Comparison of ENCODE assay signal across 8 cellular contexts in genomic region chr11:75241906-75242644, GRCh38. TPM values are rescaled to one million over a fixed set of nuclear protein-coding genes. Genes with fewer than 3 reads are reported as not detected.
A peak's percentile ranks its signal among the peaks of the same experiment; 100 is the strongest.
DNase-seq lines count a peak whose midpoint lies in the region; ATAC-seq, FAIRE-seq and TF ChIP-seq lines count a peak whose summit lies in the region.

No MANE protein-coding gene starts in this region.

- H4K20me1 ChIP-seq in HepG2 (ENCODE audit: insufficient read depth, low read length), result 0 out of 2 replicates have a peak, but pooled peaks cover 2% of the 10 kb centered on the region

- TF ChIP-seq CTCF in cardiac muscle cell (IDR thresholded peaks at IDR 0.05; ENCODE audit: low read depth, low read length) (no peak), HepG2 (CRISPR knock-in tag; IDR thresholded peaks at IDR 0.05) (no peak), type B pancreatic cell (conservative IDR thresholded peaks at IDR 0.05) (peak; percentile 15)

- H3K9me3 ChIP-seq in cardiac muscle cell (ENCODE audit: low read depth) (no peaks in the 10 kb centered on the region), HepG2 (ENCODE audit: low read length) (no peaks in the 10 kb centered on the region)

- DNase-seq in cardiac muscle cell (ENCODE audit: low read depth in 1 of 2, low spot score in 1 of 2) (no peak), cardiac septum (ENCODE audit: low spot score) (no peak), HepG2 (ENCODE audit: low spot score) (no peak), type B pancreatic cell (ENCODE audit: extremely low spot score, unreplicated experiment) (no peak), NCI-H1092 (lab: John Stamatoyannopoulos, UW) (no peak)
- no peak for DNase-seq in activated T-helper 1 cell treated with anti-CD3 and anti-CD28 coated beads, Interleukin-12 subunit alpha, Interleukin-12 subunit beta, Interleukin-2, Interleukin-4 antibody, amounts not matched to agents 30 ng/mL and 10 ng/mL and 1 ng/mL, durations not matched to agents 14 hours and 24 hours and 36 hours (ENCODE audit: low spot score)

- TF ChIP-seq EP300 in HepG2 (IDR thresholded peaks at IDR 0.05; ENCODE audit: low read depth in 2 of 2, low read length in 2 of 2) (no peak), HepG2 (CRISPR knock-in tag; IDR thresholded peaks at IDR 0.05; ENCODE audit: borderline replicate concordance) (no peak)

- CTCF ChIA-PET in HepG2 (lab: Yijun Ruan, JAX; ENCODE audit: low intra/inter-chr PET ratio, low total read pairs), result interaction anchor here (1.5 to 2.4 kb wide), 3 partner anchors 28 to 219 kb away, joined by 6 to 43 read pairs (median 12); no protein-coding TSS in a partner anchor

- H2AFZ ChIP-seq in HepG2 (ENCODE audit: low read length), result no peak overlapping the region

- H3K79me2 ChIP-seq in HepG2 (ENCODE audit: insufficient read depth, low read length), result no peaks in the 10 kb centered on the region

- H3K4me2 ChIP-seq in HepG2 (ENCODE audit: low read depth, low read length), result peak overlapping the region; percentile 79

- H3K9me3 Mint-ChIP-seq in activated T-helper 1 cell treated with anti-CD3 and anti-CD28 coated beads, Interleukin-12 subunit alpha, Interleukin-12 subunit beta, Interleukin-2, Interleukin-4 antibody, amounts not matched to agents 30 ng/mL and 10 ng/mL and 1 ng/mL, durations not matched to agents 14 hours and 24 hours and 36 hours, result no peaks in the 10 kb centered on the region
- H3K9me3 Mint-ChIP-seq in type B pancreatic cell, result no peaks in the 10 kb centered on the region

- H3K36me3 ChIP-seq in cardiac muscle cell (no peaks in the 10 kb centered on the region), HepG2 (replicated peaks in 1 of 2; ENCODE audit: control insufficient read depth in 1 of 2, insufficient read depth in 2 of 2, low read length in 2 of 2) (no peaks in the 10 kb centered on the region)

- TF ChIP-seq POLR2A in HepG2 (IDR thresholded peaks at IDR 0.05; ENCODE audit: insufficient read depth in 1 of 2, low read depth in 2 of 2, low read length in 2 of 2), result no peak

- H3K4me1 ChIP-seq in cardiac muscle cell (ENCODE audit: low read depth), result no peaks in the 10 kb centered on the region
- peaks cover 15% of the 10 kb centered on the region; the same call in 1 of the 2 replicates for H3K4me1 ChIP-seq in HepG2 (ENCODE audit: insufficient read depth, low read length)

- H3K27ac ChIP-seq in cardiac muscle cell (no peak overlapping the region), HepG2 (ENCODE audit: extremely low read length, insufficient read depth, low read length) (no peak overlapping the region)

- H3K27ac Mint-ChIP-seq in activated T-helper 1 cell treated with anti-CD3 and anti-CD28 coated beads, Interleukin-12 subunit alpha, Interleukin-12 subunit beta, Interleukin-2, Interleukin-4 antibody, amounts not matched to agents 30 ng/mL and 10 ng/mL and 1 ng/mL, durations not matched to agents 14 hours and 24 hours and 36 hours, result peak overlapping the region; percentile 53
- H3K27ac Mint-ChIP-seq in type B pancreatic cell, result no peak overlapping the region

- no peaks in the 10 kb centered on the region for H3K36me3 Mint-ChIP-seq in activated T-helper 1 cell treated with anti-CD3 and anti-CD28 coated beads, Interleukin-12 subunit alpha, Interleukin-12 subunit beta, Interleukin-2, Interleukin-4 antibody, amounts not matched to agents 30 ng/mL and 10 ng/mL and 1 ng/mL, durations not matched to agents 14 hours and 24 hours and 36 hours (ENCODE audit: low read depth)
- H3K36me3 Mint-ChIP-seq in type B pancreatic cell, result no peaks in the 10 kb centered on the region

- H3K9ac ChIP-seq in HepG2 (ENCODE audit: insufficient read depth, low read depth, low read length), result no peak overlapping the region

- POLR2A ChIA-PET in HepG2 (lab: Yijun Ruan, JAX), result interaction anchor here (1.3 to 2.5 kb wide), 4 partner anchors 38 to 321 kb away, joined by 3 to 10 read pairs (median 4); no protein-coding TSS in a partner anchor

- H3K4me1 Mint-ChIP-seq in activated T-helper 1 cell treated with anti-CD3 and anti-CD28 coated beads, Interleukin-12 subunit alpha, Interleukin-12 subunit beta, Interleukin-2, Interleukin-4 antibody, amounts not matched to agents 30 ng/mL and 10 ng/mL and 1 ng/mL, durations not matched to agents 14 hours and 24 hours and 36 hours (ENCODE audit: low read depth), result peaks cover 6% of the 10 kb centered on the region
- no peaks in the 10 kb centered on the region for H3K4me1 Mint-ChIP-seq in type B pancreatic cell (ENCODE audit: unreplicated experiment)

- H3K4me3 ChIP-seq in cardiac muscle cell (peak overlapping the region; percentile 40), HepG2 (replicated peaks in 1 of 3; ENCODE audit: insufficient read depth in 1 of 3, low read depth in 2 of 3, low read length in 3 of 3) (peak overlapping the region in 2 of 3 experiments; percentile 46 to 74; a peak in 4 of 6 replicates)

- in situ Hi-C loops in HepG2 (cut with HindIII; ENCODE audit: extremely low pct_ligation_motif_present, low pct_unique_long_range_greater_than_20kb), result loop anchor here (10.0 kb wide), 1 partner anchor 307 kb away; no protein-coding TSS in a partner anchor

- FAIRE-seq in HepG2 (lab: Jason Lieb, UNC), result no peak

- 18% methylated on average over 22 of the region's 72 CpGs for WGBS in HepG2 (ENCODE audit: low lambda C conversion rate)

- intact Hi-C loops in cardiac septum (cut with DNase I) (loop anchor here (2.0 kb wide), 1 partner anchor 97 kb away; no protein-coding TSS in a partner anchor), HepG2 (cut with micrococcal nuclease; ENCODE audit: unreplicated experiment) (loop anchor here (2.0 kb wide), 1 partner anchor 101 kb away; no protein-coding TSS in a partner anchor)
- intact Hi-C loops in activated T-helper 1 cell treated with anti-CD3 and anti-CD28 coated beads, Interleukin-12 subunit alpha, Interleukin-12 subunit beta, Interleukin-2, Interleukin-4 antibody, amounts not matched to agents 30 ng/mL and 10 ng/mL and 1 ng/mL, durations not matched to agents 14 hours and 24 hours and 36 hours (cut with micrococcal nuclease), result loop anchor here (1.0 to 10.0 kb wide), 7 partner anchors 28 to 1200 kb away; partner anchors contain the start of genes PGM2L1, POLD3, SPCS2 and XRRA1

- H3K27me3 Mint-ChIP-seq in activated T-helper 1 cell treated with anti-CD3 and anti-CD28 coated beads, Interleukin-12 subunit alpha, Interleukin-12 subunit beta, Interleukin-2, Interleukin-4 antibody, amounts not matched to agents 30 ng/mL and 10 ng/mL and 1 ng/mL, durations not matched to agents 14 hours and 24 hours and 36 hours (ENCODE audit: insufficient read depth), result peaks cover 52% of the 10 kb centered on the region
- H3K27me3 Mint-ChIP-seq in type B pancreatic cell, result peaks cover 76% of the 10 kb centered on the region

- peaks cover 85% of the 10 kb centered on the region for H3K27me3 ChIP-seq in cardiac muscle cell
- peaks cover 14 to 66% of the 10 kb centered on the region in 2 experiments for H3K27me3 ChIP-seq in HepG2 (ENCODE audit: control insufficient read depth in 1 of 2, insufficient read depth in 2 of 2, low read length in 2 of 2)

- no peak for TF ChIP-seq RAD21 in HepG2 (CRISPR knock-in tag; IDR thresholded peaks at IDR 0.05)

- ATAC-seq in HepG2, result no peak
- ATAC-seq in GM18867 (IDR thresholded peaks at IDR 0.05; ENCODE audit: unreplicated experiment), result no peak
- no peak for ATAC-seq in GM18861 (IDR thresholded peaks at IDR 0.05; ENCODE audit: unreplicated experiment)

- no TSS peak for BruUV-seq in HepG2 (replicated peaks; lab: Mats Ljungman, UMichigan)

- peak overlapping the region; percentile 76 for H3K4me3 Mint-ChIP-seq in activated T-helper 1 cell treated with anti-CD3 and anti-CD28 coated beads, Interleukin-12 subunit alpha, Interleukin-12 subunit beta, Interleukin-2, Interleukin-4 antibody, amounts not matched to agents 30 ng/mL and 10 ng/mL and 1 ng/mL, durations not matched to agents 14 hours and 24 hours and 36 hours
- H3K4me3 Mint-ChIP-seq in type B pancreatic cell, result peak overlapping the region; percentile 86

TF ChIP-seq in HepG2, 621 proteins besides CTCF, POLR2A, EP300 and RAD21 (continues in another document):
- TF ChIP-seq SIX4 (CRISPR knock-in tag; IDR thresholded peaks at IDR 0.05) (no peak), IKZF4 (CRISPR knock-in tag; IDR thresholded peaks at IDR 0.05; ENCODE audit: borderline replicate concordance, low read depth, not compliant biosample characterization) (no peak)

RNA-seq across cellular contexts. Expression of gene TPBGL, which starts 1.5 kb away (rescaled TPM):
- 0.18 and 0.21 TPM in 2 replicates for total RNA-seq in cardiac muscle cell
- 0.07 and 0.56 TPM in 2 replicates for polyA plus RNA-seq in cardiac muscle cell
- 0.08 TPM for total RNA-seq in cardiac septum
- 0.34 and 0.47 TPM in 2 replicates for total RNA-seq in activated T-helper 1 cell treated with anti-CD3 and anti-CD28 coated beads, Interleukin-12 subunit alpha, Interleukin-12 subunit beta, Interleukin-2, Interleukin-4 antibody, amounts not matched to agents 30 ng/mL and 10 ng/mL and 1 ng/mL, durations not matched to agents 14 hours and 24 hours and 36 hours
- not detected in 2 replicates for total RNA-seq in HepG2 (2016; rRNA removed; fragmentation: Illumina TruSeq; extraction: Trizol)
- total RNA-seq in HepG2 (2016; cell fraction: cytosol; rRNA removed; fragmentation: Illumina TruSeq; extraction: Trizol; ENCODE audit: low read depth), result not detected in 2 replicates
- not detected in 2 replicates for total RNA-seq in HepG2 (2016; cell fraction: insoluble cytoplasmic fraction; rRNA removed; fragmentation: Illumina TruSeq; extraction: Trizol)
- total RNA-seq in HepG2 (2016; cell fraction: membrane; rRNA removed; fragmentation: Illumina TruSeq; extraction: Trizol), result not detected in 2 replicates
- total RNA-seq in HepG2 (2016; cell fraction: nucleus; rRNA removed; fragmentation: Illumina TruSeq; extraction: Trizol), result not detected in 2 replicates
- polyA plus RNA-seq in HepG2 (2011; rRNA removed), result not detected in 2 replicates
- not detected in 2 replicates for polyA plus RNA-seq in HepG2 (2011; cell fraction: cytosol; rRNA removed)
- polyA plus RNA-seq in HepG2 (2011; cell fraction: nucleus; rRNA removed), result 0.05 TPM in 1 of 2 replicates, not detected in the other
- polyA plus RNA-seq in HepG2 (2012), result not detected in 2 replicates
- not detected in 2 replicates for polyA plus RNA-seq in HepG2 (2016; cell fraction: cytosol; fragmentation: Illumina TruSeq; extraction: Trizol; ENCODE audit: low read depth)
- polyA plus RNA-seq in HepG2 (2016; cell fraction: insoluble cytoplasmic fraction; fragmentation: Illumina TruSeq; extraction: Trizol; ENCODE audit: low read depth), result not detected in 2 replicates
- polyA plus RNA-seq in HepG2 (2016; cell fraction: membrane; fragmentation: Illumina TruSeq; extraction: Trizol; ENCODE audit: low read depth), result 0.07 and 0.18 TPM in 2 replicates
- polyA plus RNA-seq in HepG2 (2016; cell fraction: nucleus; fragmentation: Illumina TruSeq; extraction: Trizol; ENCODE audit: insufficient read depth, low read depth), result not detected in 2 replicates
- polyA minus RNA-seq in HepG2 (2011; rRNA and poly(A)+ RNA removed; ENCODE audit: low replicate concordance), result not detected in 2 replicates
- not detected in 2 replicates for polyA minus RNA-seq in HepG2 (2011; cell fraction: cytosol; rRNA and poly(A)+ RNA removed)
- 0.12 TPM in 1 of 2 replicates, not detected in the other for polyA minus RNA-seq in HepG2 (2011; cell fraction: nucleus; rRNA and poly(A)+ RNA removed)
- total RNA-seq in type B pancreatic cell (ENCODE audit: low replicate concordance), result 0.31 and 0.56 TPM in 2 replicates
